26 cellular contexts compared by ENCODE assay signal in genomic region chr1:234586892-234587445, GRCh38. TPM values are rescaled to one million over a fixed set of nuclear protein-coding genes. Genes with fewer than 3 reads are reported as not detected.
DNase-seq lines count a peak whose midpoint lies in the region; ATAC-seq and TF ChIP-seq lines count a peak whose summit lies in the region.
"Had no signal": no experiment of that assay in that cellular context is flagged by ENCODE, and none has a peak within 500 bp of the region (broad histone marks: within the 10 kb centered on the region; RNA-seq: fewer than 3 reads in every experiment).

No MANE protein-coding gene starts in this region.

- H3K27me3 ChIP-seq in right atrium auricular region (no peaks in the 10 kb centered on the region), rectal smooth muscle tissue (ENCODE audit: control insufficient read depth, insufficient read depth, low read length) (no peaks in the 10 kb centered on the region)
- H3K27me3 ChIP-seq: neural progenitor cell, spleen had no signal

- H3K9me3 Mint-ChIP-seq in brain = no peaks in the 10 kb centered on the region
- H3K9me3 Mint-ChIP-seq in T-helper 2 cell treated with Interferon-gamma antibody and Interleukin-4, amounts not matched to agents 5 μg/mL and 100 μg/mL, for 36 hours = no peaks in the 10 kb centered on the region
- H3K9me3 Mint-ChIP-seq: effector memory CD8-positive, alpha-beta T cell; neural progenitor cell; stimulated activated naive CD8-positive, alpha-beta T cell treated with anti-CD3 and anti-CD28 coated beads, Interleukin-15, Interleukin-2, amounts not matched to agents 100 ng/mL and 50 ng/mL, for 24 hours; T-helper 1 cell treated with Interleukin-12 subunit alpha and Interleukin-12 subunit beta and Interleukin-4 antibody, amounts not matched to agents 30 μg/mL and 1 μg/mL, for 36 hours; WTC11 had no signal

- peak overlapping the region in 1 of 5 experiments; percentile 4 for H3K4me3 Mint-ChIP-seq in brain
- H3K4me3 Mint-ChIP-seq in T-helper 2 cell treated with Interferon-gamma antibody and Interleukin-4, amounts not matched to agents 5 μg/mL and 100 μg/mL, for 36 hours = no peak overlapping the region
- H3K4me3 Mint-ChIP-seq: effector memory CD8-positive, alpha-beta T cell; neural progenitor cell; stimulated activated naive CD8-positive, alpha-beta T cell treated with anti-CD3 and anti-CD28 coated beads, Interleukin-15, Interleukin-2, amounts not matched to agents 100 ng/mL and 50 ng/mL, for 24 hours; T-helper 1 cell treated with Interleukin-12 subunit alpha and Interleukin-12 subunit beta and Interleukin-4 antibody, amounts not matched to agents 30 μg/mL and 1 μg/mL, for 36 hours; WTC11 had no signal

- peak overlapping the region; percentile 79 to 93 for H3K27ac ChIP-seq in right atrium auricular region
- H3K27ac ChIP-seq in rectal smooth muscle tissue (ENCODE audit: low read depth, low read length) = peak overlapping the region; percentile 94
- H3K27ac ChIP-seq: C4-2B, neural progenitor cell, prostate gland had no signal

- peak overlapping the region in 3 of 5 experiments; percentile 29 to 82 (median 49) for H3K27ac Mint-ChIP-seq in brain
- no peak overlapping the region for H3K27ac Mint-ChIP-seq in T-helper 2 cell treated with Interferon-gamma antibody and Interleukin-4, amounts not matched to agents 5 μg/mL and 100 μg/mL, for 36 hours
- H3K27ac Mint-ChIP-seq: effector memory CD8-positive, alpha-beta T cell; neural progenitor cell; stimulated activated naive CD8-positive, alpha-beta T cell treated with anti-CD3 and anti-CD28 coated beads, Interleukin-15, Interleukin-2, amounts not matched to agents 100 ng/mL and 50 ng/mL, for 24 hours; T-helper 1 cell treated with Interleukin-12 subunit alpha and Interleukin-12 subunit beta and Interleukin-4 antibody, amounts not matched to agents 30 μg/mL and 1 μg/mL, for 36 hours; WTC11 had no signal

- H3K27me3 Mint-ChIP-seq in brain = peaks cover 3% of the 10 kb centered on the region
- H3K27me3 Mint-ChIP-seq in T-helper 2 cell treated with Interferon-gamma antibody and Interleukin-4, amounts not matched to agents 5 μg/mL and 100 μg/mL, for 36 hours (ENCODE audit: low read depth) = no peaks in the 10 kb centered on the region

- no peaks in the 10 kb centered on the region for H3K36me3 Mint-ChIP-seq in brain
- H3K36me3 Mint-ChIP-seq in T-helper 2 cell treated with Interferon-gamma antibody and Interleukin-4, amounts not matched to agents 5 μg/mL and 100 μg/mL, for 36 hours (ENCODE audit: low read depth) = no peaks in the 10 kb centered on the region
- H3K36me3 Mint-ChIP-seq: neural progenitor cell, WTC11 had no signal

- intact Hi-C loops in left ventricle myocardium superior (cut with micrococcal nuclease) = no loop called here

- H3K9ac ChIP-seq in rectal smooth muscle tissue (ENCODE audit: low read length) = no peak overlapping the region
- H3K9ac ChIP-seq: neural progenitor cell had no signal

- H3K9me3 ChIP-seq in right atrium auricular region = no peaks in the 10 kb centered on the region
- H3K9me3 ChIP-seq: prostate gland, spleen had no signal

- H3K4me3 ChIP-seq in right atrium auricular region = no peak overlapping the region
- no peak overlapping the region for H3K4me3 ChIP-seq in rectal smooth muscle tissue (ENCODE audit: low read length)
- H3K4me3 ChIP-seq: neural progenitor cell, prostate gland, spleen had no signal

- H3K4me1 ChIP-seq in right atrium auricular region (peaks cover 0 to 60% of the 10 kb centered on the region in 2 donors), rectal smooth muscle tissue (ENCODE audit: control insufficient read depth, insufficient read depth, low read length) (peaks cover 54% of the 10 kb centered on the region)
- H3K4me1 ChIP-seq: neural progenitor cell, prostate gland had no signal

- peaks cover 82% of the 10 kb centered on the region for H3K4me1 Mint-ChIP-seq in brain
- peaks cover 22% of the 10 kb centered on the region for H3K4me1 Mint-ChIP-seq in T-helper 2 cell treated with Interferon-gamma antibody and Interleukin-4, amounts not matched to agents 5 μg/mL and 100 μg/mL, for 36 hours (ENCODE audit: low read depth)
- H3K4me1 Mint-ChIP-seq: WTC11 had no signal

- ATAC-seq in left ventricle myocardium superior = no peak
- ATAC-seq: effector memory CD8-positive, alpha-beta T cell; HCT116; left lobe of liver; WTC11 had no signal

- TF ChIP-seq CTCF in right atrium auricular region (IDR thresholded peaks at IDR 0.05) (no peak), brain (conservative IDR thresholded peaks at IDR 0.05) (no peak)

- DNase-seq in right atrium auricular region (ENCODE audit: low spot score) = peak; percentile 34
- no peak for DNase-seq in left ventricle myocardium superior
- DNase-seq in inferior parietal cortex (ENCODE audit: extremely low spot score) = no peak
- DNase-seq in D341Med (ENCODE audit: low spot score) = no peak
- no peak for DNase-seq in superior temporal gyrus (ENCODE audit: extremely low spot score)
- no peak for DNase-seq in T-helper 2 cell treated with Interferon-gamma antibody and Interleukin-4, amounts not matched to agents 5 μg/mL and 100 μg/mL, for 36 hours (ENCODE audit: low spot score)
- DNase-seq: activated CD4-positive, alpha-beta T cell treated with anti-CD3 and anti-CD28 coated beads, Interleukin-2, amount 50 U/mL, for 4 hours; cerebellar nuclear complex; effector memory CD8-positive, alpha-beta T cell; glutamatergic neuron; NCI-H1105 treated with DMSO at 0.1 percent for 48 hours; NCI-H2107; NCI-H526 treated with DMSO at 0.1 percent for 48 hours; SHP77 treated with DMSO at 0.1 percent for 48 hours; spleen; stimulated activated CD4-positive, alpha-beta T cell treated with anti-CD3 and anti-CD28 coated beads, Interleukin-4, amount 100 ng/mL, for 24 hours had no signal

- H3K36me3 ChIP-seq in right atrium auricular region (no peaks in the 10 kb centered on the region), rectal smooth muscle tissue (ENCODE audit: control insufficient read depth, insufficient read depth, low read length) (no peaks in the 10 kb centered on the region)
- H3K36me3 ChIP-seq: neural progenitor cell, prostate gland, spleen had no signal

RNA-seq across cellular contexts. Expression of gene IRF2BP2, which starts 23.0 kb away (rescaled TPM):
- total RNA-seq in right atrium auricular region (10 to 100 TPM; 74.5 to 76.3 TPM), left ventricle myocardium superior (124 TPM)
- polyA plus RNA-seq in brain (ENCODE audit: insufficient read depth, low read depth, low replicate concordance) = 163 TPM
